Comparison of ENCODE assay signal across 30 cellular contexts in the genomic region with DNA sequence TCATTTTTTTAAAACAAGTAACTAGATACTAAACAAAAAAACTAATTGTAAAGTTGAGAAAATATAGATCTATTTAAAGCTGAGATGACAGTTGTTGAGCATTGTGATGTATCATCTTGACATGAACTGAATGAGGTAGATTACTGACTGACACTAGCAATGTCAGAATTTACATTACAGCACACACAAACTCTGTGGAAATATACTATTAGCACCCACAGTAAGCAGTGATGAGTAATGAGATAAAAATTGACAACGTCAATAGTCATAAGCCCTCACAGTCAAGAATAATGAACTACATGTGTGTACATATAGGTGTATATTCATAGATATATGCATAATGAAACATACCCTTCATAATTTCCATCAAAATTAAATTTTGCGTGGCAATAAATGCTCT.
DNase-seq lines count a peak whose midpoint lies in the region; ATAC-seq and TF ChIP-seq lines count a peak whose summit lies in the region.
"Had no signal": no experiment of that assay in that cellular context is flagged by ENCODE, and none has a peak within 500 bp of the region (broad histone marks: within the 10 kb centered on the region; RNA-seq: fewer than 3 reads in every experiment).

No MANE protein-coding gene starts in this region.

- H3K4me2 ChIP-seq in skeletal muscle satellite cell (ENCODE audit: low read length), result peak overlapping the region; percentile 19

- peaks cover 21% of the 10 kb centered on the region for H3K4me1 ChIP-seq in skeletal muscle satellite cell (ENCODE audit: control insufficient read depth, insufficient read depth, low read length)
- H3K4me1 ChIP-seq: heart right ventricle, lower lobe of right lung, upper lobe of right lung had no signal

- ATAC-seq in GM19035 (IDR thresholded peaks at IDR 0.05; ENCODE audit: unreplicated experiment), result no peak
- ATAC-seq: activated CD4-positive, alpha-beta T cell treated with anti-CD3 and anti-CD28 coated beads for 36 hours; activated naive CD8-positive, alpha-beta T cell treated with anti-CD3 and anti-CD28 coated beads, Interleukin-2, amount 50 U/mL, for 24 hours; heart right ventricle; lower lobe of right lung; mucosa of descending colon; right cardiac atrium; Right ventricle myocardium inferior; stimulated activated memory B cell treated with anti-CD40 and anti-IgM and Interleukin-4, amounts not matched to agents 10 μg/mL and 1 μg/mL and 100 μg/mL, for 72 hours; upper lobe of right lung had no signal

- H3K9me3 ChIP-seq in skeletal muscle satellite cell (replicated peaks; ENCODE audit: low read length), result no peaks in the 10 kb centered on the region
- H3K9me3 ChIP-seq: heart right ventricle, lower lobe of right lung, mucosa of descending colon, ovary, upper lobe of right lung had no signal

- no peak overlapping the region for H3K27ac ChIP-seq in RWPE1
- H3K27ac ChIP-seq: heart right ventricle, lower lobe of right lung, ovary, upper lobe of right lung had no signal

- H3K9ac ChIP-seq in skeletal muscle satellite cell (ENCODE audit: low read depth, low read length), result peak overlapping the region; percentile 15

- TF ChIP-seq CTCF in RWPE1 (conservative IDR thresholded peaks at IDR 0.05; ENCODE audit: low read depth) (no peak), fibroblast of villous mesenchyme (IDR thresholded peaks at IDR 0.05; ENCODE audit: insufficient read depth, low read depth, low read length) (no peak)

- POLR2A ChIA-PET in RWPE1 (lab: Yijun Ruan, JAX; ENCODE audit: low non-redundant PET), result no interaction called here

- DNase-seq in HCEC 1CT (peak; percentile 75), RWPE1 (ENCODE audit: low spot score) (peak; percentile 20), fibroblast of villous mesenchyme (ENCODE audit: low read depth) (peak; percentile 14), pons (ENCODE audit: low spot score) (no peak), NCI-H345 (lab: John Stamatoyannopoulos, UW) (no peak)
- DNase-seq: activated CD4-positive, alpha-beta T cell treated with anti-CD3 and anti-CD28 coated beads for 36 hours; activated gamma-delta T cell; activated naive CD8-positive, alpha-beta T cell treated with anti-CD3 and anti-CD28 coated beads, Interleukin-2, amount 50 U/mL, for 24 hours; activated T-cell treated with anti-CD3 and anti-CD28 coated beads, Interleukin-2, amount 50 U/mL, for 1 hour; CD4-positive, alpha-beta T cell; DMS 273 treated with DMSO at 0.1 percent for 48 hours; GDM1; H7; heart right ventricle; Karpas-422; kidney glomerular epithelial cell; lower lobe of right lung; mucosa of descending colon; MV-4-11; NCI-H1436 treated with DMSO at 0.1 percent for 48 hours; NCI-H2107; NCI-H446 treated with DMSO at 0.1 percent for 48 hours; ovary; right cardiac atrium; stimulated activated CD4-positive, alpha-beta T cell treated with anti-CD3 and anti-CD28 coated beads, Interleukin-4, amount 100 ng/mL, for 4 hours; upper lobe of right lung had no signal

- H3K36me3 ChIP-seq in skeletal muscle satellite cell (ENCODE audit: insufficient read depth, low read length), result no peaks in the 10 kb centered on the region
- H3K36me3 ChIP-seq: heart right ventricle, lower lobe of right lung, ovary, upper lobe of right lung had no signal

- H3K4me3 ChIP-seq in fibroblast of villous mesenchyme (ENCODE audit: low read depth, low read length), result no peak overlapping the region
- H3K4me3 ChIP-seq in skeletal muscle satellite cell (ENCODE audit: low read length), result no peak overlapping the region
- H3K4me3 ChIP-seq: heart right ventricle, lower lobe of right lung, mucosa of descending colon, ovary, upper lobe of right lung had no signal

- CTCF ChIA-PET in RWPE1 (lab: Yijun Ruan, JAX), result no interaction called here

- H3K27me3 ChIP-seq in skeletal muscle satellite cell (ENCODE audit: control insufficient read depth, insufficient read depth, low read length), result no peaks in the 10 kb centered on the region
- H3K27me3 ChIP-seq: heart right ventricle, ovary, upper lobe of right lung had no signal

Comparison
In these comparisons a context has a peak if more than half of its experiments do, and no peak if none do; other contexts are left out.
1. DNase-seq: peak in HCEC 1CT (single experiment), RWPE1 (single experiment) and fibroblast of villous mesenchyme (single experiment); none in pons (single experiment) and NCI-H345 (single experiment).